ENCODE assay signal across 8 cellular contexts in genomic region chr5:112975721-112976431, GRCh38. TPM values are rescaled to one million over a fixed set of nuclear protein-coding genes. Genes with fewer than 3 reads are reported as not detected.
A peak's percentile ranks its signal among the peaks of the same experiment; 100 is the strongest.
DNase-seq lines count a peak whose midpoint lies in the region; ATAC-seq, FAIRE-seq and TF ChIP-seq lines count a peak whose summit lies in the region.

No MANE protein-coding gene starts in this region.

- TF ChIP-seq CTCF in kidney (IDR thresholded peaks at IDR 0.05; ENCODE audit: borderline replicate concordance, extremely low read depth, insufficient read depth) = no peak

- H3K4me1 ChIP-seq in kidney (ENCODE audit: control insufficient read depth in 1 of 2, insufficient read depth in 1 of 2, low read depth in 1 of 2, low read length in 2 of 2) = peaks cover 6 to 7% of the 10 kb centered on the region in 2 donors

- H3K9me3 Mint-ChIP-seq in activated T-helper 17 cell treated with anti-CD3 and anti-CD28 coated beads, Interleukin-2, amount 50 U/mL, for 72 hours = no peaks in the 10 kb centered on the region

- intact Hi-C loops in kidney (cut with DNase I) = no loop called here

- H3K36me3 ChIP-seq in kidney (ENCODE audit: control insufficient read depth in 1 of 2, insufficient read depth in 2 of 2, low read length in 2 of 2) = no peaks in the 10 kb centered on the region

- peak overlapping the region; percentile 94 for H3K4me3 Mint-ChIP-seq in activated T-helper 17 cell treated with anti-CD3 and anti-CD28 coated beads, Interleukin-2, amount 50 U/mL, for 72 hours

- peak; percentile 7 for DNase-seq in activated naive CD4-positive, alpha-beta T cell treated with Interleukin-2 at 50 U/mL for 16 hours
- DNase-seq in activated naive CD4-positive, alpha-beta T cell (lab: John Stamatoyannopoulos, UW) = no peak
- no peak for DNase-seq in kidney
- DNase-seq in stimulated activated CD4-positive, alpha-beta T cell treated with anti-CD3 and anti-CD28 coated beads, Interleukin-4, amount 100 ng/mL, for 4 hours = no peak
- no peak for DNase-seq in stimulated activated naive CD4-positive, alpha-beta T cell treated with Interleukin-2 at 50 U/mL for 16 hours (lab: John Stamatoyannopoulos, UW)

- peaks cover 12% of the 10 kb centered on the region for H3K4me1 Mint-ChIP-seq in activated T-helper 17 cell treated with anti-CD3 and anti-CD28 coated beads, Interleukin-2, amount 50 U/mL, for 72 hours

- H3K27me3 Mint-ChIP-seq in activated T-helper 17 cell treated with anti-CD3 and anti-CD28 coated beads, Interleukin-2, amount 50 U/mL, for 72 hours = no peaks in the 10 kb centered on the region

- FAIRE-seq in kidney (lab: Jason Lieb, UNC) = no peak

- H3K27ac ChIP-seq in kidney (ENCODE audit: low read depth in 2 of 2, low read length in 2 of 2) = peak overlapping the region; percentile 64 to 90
- peak overlapping the region; percentile 73 for H3K27ac ChIP-seq in temporal lobe (ENCODE audit: low read depth, low read length)

- H3K27ac Mint-ChIP-seq in activated T-helper 17 cell treated with anti-CD3 and anti-CD28 coated beads, Interleukin-2, amount 50 U/mL, for 72 hours = peak overlapping the region; percentile 98

- H3K36me3 Mint-ChIP-seq in activated T-helper 17 cell treated with anti-CD3 and anti-CD28 coated beads, Interleukin-2, amount 50 U/mL, for 72 hours (ENCODE audit: low read depth) = peaks cover 39% of the 10 kb centered on the region

- H3K9ac ChIP-seq in kidney (ENCODE audit: low read length in 2 of 2) = peak overlapping the region; percentile 63 to 81

- no peaks in the 10 kb centered on the region for H3K9me3 ChIP-seq in kidney (ENCODE audit: control insufficient read depth in 1 of 2, low read length in 2 of 2)

- H3K4me3 ChIP-seq in kidney (ENCODE audit: low read length in 2 of 2) = peak overlapping the region; percentile 93 to 96

- peak; percentile 14 for ATAC-seq in HG03103 (IDR thresholded peaks at IDR 0.05; ENCODE audit: low read depth, unreplicated experiment)
- ATAC-seq in activated T-helper 17 cell treated with anti-CD3 and anti-CD28 coated beads, Interleukin-2, amount 50 U/mL, for 72 hours (replicated peaks) = peak; percentile 28

RNA-seq across cellular contexts. Expression of gene DCP2, which starts 0.7 kb away (rescaled TPM):
- 10 to 100 TPM; 66.6 to 88.0 TPM for total RNA-seq in activated T-helper 17 cell treated with anti-CD3 and anti-CD28 coated beads, Interleukin-2, amount 50 U/mL, for 72 hours
- total RNA-seq in kidney = 43.0 TPM
- polyA plus RNA-seq in kidney (ENCODE audit: insufficient read depth, low read depth, low replicate concordance) = 6.9 TPM
- total RNA-seq in temporal lobe = 73.5 TPM

RNA-seq across cellular contexts. Expression of gene REEP5, which starts 53.8 kb away (rescaled TPM):
- total RNA-seq in activated T-helper 17 cell treated with anti-CD3 and anti-CD28 coated beads, Interleukin-2, amount 50 U/mL, for 72 hours = 10 to 100 TPM; 42.3 to 80.3 TPM
- 132 TPM for total RNA-seq in kidney
- polyA plus RNA-seq in kidney (ENCODE audit: insufficient read depth, low read depth, low replicate concordance) = 157 TPM
- total RNA-seq in temporal lobe = 78.9 TPM
